8 cellular contexts compared by ENCODE assay signal in genomic region chr15:89088605-89089315, GRCh38. TPM values are rescaled to one million over a fixed set of nuclear protein-coding genes. Genes with fewer than 3 reads are reported as not detected.
DNase-seq lines count a peak whose midpoint lies in the region; ATAC-seq and TF ChIP-seq lines count a peak whose summit lies in the region.

No MANE protein-coding gene starts in this region.

- H3K27me3 ChIP-seq in esophagus (ENCODE audit: control insufficient read depth in 1 of 2, insufficient read depth in 2 of 2, low read length in 2 of 2), result no peaks in the 10 kb centered on the region

- H3K27ac Mint-ChIP-seq in natural killer cell treated with Interleukin-12 subunit alpha and Interleukin-12 subunit beta and Interleukin-15 and Interleukin-18, amount 100 ng/mL, for 72 hours, result peak overlapping the region; percentile 80 to 94

- H3K9me3 ChIP-seq in esophagus (ENCODE audit: control insufficient read depth in 2 of 2, insufficient read depth in 1 of 2, low read depth in 1 of 2, low read length in 1 of 2), result no peaks in the 10 kb centered on the region

- POLR2A ChIA-PET in RWPE1 (lab: Yijun Ruan, JAX; ENCODE audit: low non-redundant PET), result interaction anchor here (0.5 to 1.1 kb wide), 4 partner anchors 11 to 100 kb away, joined by 3 to 4 read pairs (median 3); no protein-coding TSS in a partner anchor

- peaks cover 0 to 4% of the 10 kb centered on the region in 2 donors for H3K4me1 ChIP-seq in esophagus (ENCODE audit: control insufficient read depth in 2 of 2, insufficient read depth in 2 of 2, low read length in 1 of 2)

- peaks cover 36 to 42% of the 10 kb centered on the region in 2 donors for H3K4me1 Mint-ChIP-seq in natural killer cell treated with Interleukin-12 subunit alpha and Interleukin-12 subunit beta and Interleukin-15 and Interleukin-18, amount 100 ng/mL, for 72 hours (ENCODE audit: low read depth in 2 of 2)

- H3K4me3 Mint-ChIP-seq in natural killer cell treated with Interleukin-12 subunit alpha and Interleukin-12 subunit beta and Interleukin-15 and Interleukin-18, amount 100 ng/mL, for 72 hours, result no peak overlapping the region

- ATAC-seq in GM21723 (IDR thresholded peaks at IDR 0.05; ENCODE audit: unreplicated experiment) (peak; percentile 9), GM19463 (IDR thresholded peaks at IDR 0.05; ENCODE audit: unreplicated experiment) (no peak)
- ATAC-seq in natural killer cell treated with Interleukin-12 subunit alpha and Interleukin-12 subunit beta and Interleukin-15 and Interleukin-18, amount 100 ng/mL, for 72 hours, result peak in 1 of 2 donors; percentile 1

- H3K27me3 Mint-ChIP-seq in natural killer cell treated with Interleukin-12 subunit alpha and Interleukin-12 subunit beta and Interleukin-15 and Interleukin-18, amount 100 ng/mL, for 72 hours, result no peaks in the 10 kb centered on the region

- H3K4me3 ChIP-seq in esophagus (ENCODE audit: low read depth in 1 of 2, low read length in 2 of 2), result peak overlapping the region; percentile 86 to 87

- DNase-seq in EH (ENCODE audit: low read depth) (peak; percentile 32), RWPE1 (ENCODE audit: low spot score) (no peak), NCI-H2196 treated with DMSO at 0.1 percent for 48 hours (lab: John Stamatoyannopoulos, UW; ENCODE audit: unreplicated experiment) (no peak), H4 (ENCODE audit: low spot score) (no peak)
- DNase-seq in natural killer cell treated with Interleukin-12 subunit alpha and Interleukin-12 subunit beta and Interleukin-15 and Interleukin-18, amount 100 ng/mL, for 72 hours (ENCODE audit: low spot score), result peak; percentile 64

- H3K36me3 Mint-ChIP-seq in natural killer cell treated with Interleukin-12 subunit alpha and Interleukin-12 subunit beta and Interleukin-15 and Interleukin-18, amount 100 ng/mL, for 72 hours, result peaks cover 4% of the 10 kb centered on the region

- 5 to 6% methylated on average over 41 to 44 of the region's 44 CpGs for WGBS in esophagus, 2 donors

- H3K9me3 Mint-ChIP-seq in natural killer cell treated with Interleukin-12 subunit alpha and Interleukin-12 subunit beta and Interleukin-15 and Interleukin-18, amount 100 ng/mL, for 72 hours, result no peaks in the 10 kb centered on the region

- no peak for TF ChIP-seq CTCF in RWPE1 (conservative IDR thresholded peaks at IDR 0.05; ENCODE audit: low read depth)

- CTCF ChIA-PET in RWPE1 (lab: Yijun Ruan, JAX), result interaction anchor here (0.6 to 2.2 kb wide), 5 partner anchors 82 to 118 kb away, joined by 3 to 5 read pairs (median 3); no protein-coding TSS in a partner anchor

- H3K27ac ChIP-seq in RWPE1, result peak overlapping the region; percentile 95
- H3K27ac ChIP-seq in esophagus (ENCODE audit: low read depth in 2 of 2, low read length in 1 of 2), result peak overlapping the region; percentile 85 to 88

- no peaks in the 10 kb centered on the region for H3K36me3 ChIP-seq in esophagus (ENCODE audit: control insufficient read depth in 2 of 2, insufficient read depth in 2 of 2, low read length in 1 of 2)

RNA-seq across cellular contexts. Expression of gene ABHD2, which starts 0.5 kb away (rescaled TPM):
- 1 to 10 TPM; 3.8 to 6.0 TPM for polyA plus RNA-seq in esophagus
- 100 to 1,000 TPM; 130 to 214 TPM for total RNA-seq in natural killer cell treated with Interleukin-12 subunit alpha and Interleukin-12 subunit beta and Interleukin-15 and Interleukin-18, amount 100 ng/mL, for 72 hours
- 15.2 and 19.0 TPM in 2 replicates for total RNA-seq in H4 (2014; rRNA removed; shearing (Covaris generic))

Comparison
In these comparisons a context has a peak if more than half of its experiments do, and no peak if none do; other contexts are left out.
1. DNase-seq: peak in EH (single experiment) and natural killer cell treated with Interleukin-12 subunit alpha and Interleukin-12 subunit beta and Interleukin-15 and Interleukin-18, amount 100 ng/mL, for 72 hours (single experiment); none in RWPE1 (single experiment), NCI-H2196 treated with DMSO at 0.1 percent for 48 hours (single experiment) and H4 (single experiment).